9 cellular contexts compared by ENCODE assay signal in the genomic region with DNA sequence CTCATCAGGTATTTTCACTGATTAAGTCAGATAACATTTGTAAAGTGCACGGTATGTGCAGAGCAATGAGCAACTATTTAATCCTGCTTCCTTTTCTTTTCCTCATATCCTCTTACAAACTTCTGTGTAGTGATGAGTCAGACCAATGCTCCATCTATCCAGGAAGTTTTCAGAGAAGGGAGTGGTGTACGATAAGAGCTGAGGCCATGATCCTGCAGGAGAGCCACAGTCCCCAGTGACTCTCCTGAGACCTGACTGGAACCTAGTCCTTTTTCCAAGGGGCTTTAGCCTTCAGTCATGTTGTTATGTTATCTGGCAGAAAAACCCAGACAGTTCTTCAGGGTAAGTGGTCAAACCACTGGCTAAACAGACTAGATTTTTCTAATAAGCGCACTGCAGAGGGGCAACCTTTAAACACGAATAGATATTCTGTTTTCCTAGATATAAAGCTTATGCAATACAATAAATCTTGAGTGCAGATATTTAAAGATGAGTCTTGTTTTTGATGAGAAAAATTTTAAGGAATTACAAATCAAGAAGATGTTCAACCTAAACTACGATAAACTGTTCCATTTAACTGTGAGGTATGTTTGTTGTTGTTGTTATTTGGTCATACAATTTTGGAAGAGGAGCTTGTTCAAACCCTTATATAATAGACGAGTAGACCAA.
DNase-seq lines count a peak whose midpoint lies in the region; ATAC-seq and TF ChIP-seq lines count a peak whose summit lies in the region.
"Had no signal": no experiment of that assay in that cellular context is flagged by ENCODE, and none has a peak within 500 bp of the region (broad histone marks: within the 10 kb centered on the region; RNA-seq: fewer than 3 reads in every experiment).

No MANE protein-coding gene starts in this region.

- POLR2A ChIA-PET in BJ (lab: Charles Lee): interaction anchor here (0.6 kb wide), 1 partner anchor 181 kb away, joined by 3 read pairs; no protein-coding TSS in a partner anchor

- DNase-seq in BJ (ENCODE audit: low read depth): peak; percentile 27
- peak; percentile 16 for DNase-seq in NB4 (ENCODE audit: low read depth)
- DNase-seq in dedifferentiated amniotic fluid mesenchymal stem cell (ENCODE audit: extremely low spot score): peak; percentile 49
- peak; percentile 80 for DNase-seq in myocyte (ENCODE audit: low read depth)
- no peak for DNase-seq in medulla oblongata (ENCODE audit: extremely low spot score)
- no peak for DNase-seq in stimulated activated CD4-positive, alpha-beta T cell treated with anti-CD3 and anti-CD28 coated beads, Interleukin-4, amount 100 ng/mL, for 4 hours
- no peak for DNase-seq in effector memory CD4-positive, alpha-beta T cell
- DNase-seq: stimulated activated naive CD8-positive, alpha-beta T cell treated with anti-CD3 and anti-CD28 coated beads, Interleukin-15, amount 100 ng/mL, for 72 hours had no signal

- ATAC-seq in GM19023 (IDR thresholded peaks at IDR 0.05; ENCODE audit: unreplicated experiment): no peak
- ATAC-seq: stimulated activated naive CD8-positive, alpha-beta T cell treated with anti-CD3 and anti-CD28 coated beads, Interleukin-15, amount 100 ng/mL, for 72 hours had no signal

- no peak for TF ChIP-seq POLR2A in NB4 (IDR thresholded peaks at IDR 0.05; ENCODE audit: extremely low read depth, insufficient read length)

- no peak overlapping the region for H3K4me3 ChIP-seq in BJ (ENCODE audit: low read depth, low read length)
- no peak overlapping the region for H3K4me3 ChIP-seq in NB4 (ENCODE audit: low read depth, low read length)
- no peak overlapping the region for H3K4me3 ChIP-seq in effector memory CD4-positive, alpha-beta T cell (ENCODE audit: insufficient read depth, low read depth, low read length, poor library complexity, severe bottlenecking)

- H3K9me3 ChIP-seq in effector memory CD4-positive, alpha-beta T cell (ENCODE audit: control insufficient read depth, low read length): no peaks in the 10 kb centered on the region

- no peaks in the 10 kb centered on the region for H3K27me3 ChIP-seq in BJ (ENCODE audit: control insufficient read depth, insufficient read depth, low read length)
- H3K27me3 ChIP-seq in effector memory CD4-positive, alpha-beta T cell (replicated peaks; ENCODE audit: control insufficient read depth, insufficient read depth, low read length, poor library complexity, severe bottlenecking): no peaks in the 10 kb centered on the region

- H3K4me1 ChIP-seq in effector memory CD4-positive, alpha-beta T cell (ENCODE audit: control insufficient read depth, insufficient read depth, low read length, poor library complexity, severe bottlenecking): no peaks in the 10 kb centered on the region

- TF ChIP-seq CTCF in BJ (IDR thresholded peaks at IDR 0.05; ENCODE audit: insufficient read depth, low read depth, low read length) (no peak), NB4 (IDR thresholded peaks at IDR 0.05; ENCODE audit: low read depth, low read length) (no peak)

- CTCF ChIA-PET in BJ (lab: Yijun Ruan, JAX): interaction anchor here (0.6 to 2.8 kb wide), 5 partner anchors 8 to 706 kb away, joined by 3 to 10 read pairs (median 3); no protein-coding TSS in a partner anchor

- no peak overlapping the region for H3K27ac ChIP-seq in effector memory CD4-positive, alpha-beta T cell (ENCODE audit: insufficient read depth, low read length, poor library complexity, severe bottlenecking)

- no peaks in the 10 kb centered on the region for H3K36me3 ChIP-seq in BJ (ENCODE audit: control insufficient read depth, insufficient read depth, low read length)
- no peaks in the 10 kb centered on the region for H3K36me3 ChIP-seq in effector memory CD4-positive, alpha-beta T cell (ENCODE audit: control insufficient read depth, insufficient read depth, low read length)

Comparison
In these comparisons a context has a peak if more than half of its experiments do, and no peak if none do; other contexts are left out.
1. DNase-seq: peak in BJ (single experiment), NB4 (single experiment), dedifferentiated amniotic fluid mesenchymal stem cell (single experiment) and myocyte (single experiment); none in medulla oblongata (single experiment), stimulated activated CD4-positive, alpha-beta T cell treated with anti-CD3 and anti-CD28 coated beads, Interleukin-4, amount 100 ng/mL, for 4 hours (0 of 2) and effector memory CD4-positive, alpha-beta T cell (0 of 3).